In genomic region chr5:169745441-169746146, GRCh38 we compare ENCODE assay signal across 12 cellular contexts.
A peak's percentile ranks its signal among the peaks of the same experiment; 100 is the strongest.
DNase-seq lines count a peak whose midpoint lies in the region; ATAC-seq and TF ChIP-seq lines count a peak whose summit lies in the region.
"Had no signal": no experiment of that assay in that cellular context is flagged by ENCODE, and none has a peak within 500 bp of the region (broad histone marks: within the 10 kb centered on the region; RNA-seq: fewer than 3 reads in every experiment).

No MANE protein-coding gene starts in this region.

- peaks cover 42% of the 10 kb centered on the region for H3K4me1 ChIP-seq in osteoblast (ENCODE audit: insufficient read depth, low read length)

- H3K4me2 ChIP-seq in osteoblast (ENCODE audit: insufficient read depth, low read length) = peak overlapping the region; percentile 49
- H3K4me2 ChIP-seq: KMS-11 had no signal

- peak overlapping the region; percentile 62 for H2AFZ ChIP-seq in osteoblast (ENCODE audit: low read length)

- no peaks in the 10 kb centered on the region for H3K36me3 ChIP-seq in osteoblast (ENCODE audit: insufficient read depth, low read length)

- no peaks in the 10 kb centered on the region for H4K20me1 ChIP-seq in osteoblast (ENCODE audit: insufficient read depth, low read length)

- intact Hi-C loops in Calu3 (cut with micrococcal nuclease; ENCODE audit: unreplicated experiment) = no loop called here

- no peak for ATAC-seq in central memory CD8-positive, alpha-beta T cell (replicated peaks; ENCODE audit: extremely low read depth, poor library complexity, severe bottlenecking)
- ATAC-seq: naive thymus-derived CD4-positive, alpha-beta T cell had no signal

- H3K36me3 Mint-ChIP-seq in T-helper 1 cell treated with Interleukin-12 subunit alpha and Interleukin-12 subunit beta and Interleukin-4 antibody, amounts not matched to agents 30 μg/mL and 1 μg/mL, for 36 hours (ENCODE audit: low read depth) = peaks cover 50% of the 10 kb centered on the region
- H3K36me3 Mint-ChIP-seq in central memory CD8-positive, alpha-beta T cell (ENCODE audit: insufficient read depth) = peaks cover 48% of the 10 kb centered on the region
- no peaks in the 10 kb centered on the region for H3K36me3 Mint-ChIP-seq in Calu3 (ENCODE audit: insufficient read depth, unreplicated experiment)

- no peaks in the 10 kb centered on the region for H3K79me2 ChIP-seq in osteoblast (ENCODE audit: insufficient read depth, low read length)

- TF ChIP-seq CTCF in osteoblast (IDR thresholded peaks at IDR 0.05; ENCODE audit: extremely low read depth, low read depth, low read length) = no peak
- TF ChIP-seq CTCF in Calu3 (IDR thresholded peaks at IDR 0.05; ENCODE audit: unreplicated experiment) = no peak

- no peaks in the 10 kb centered on the region for H3K9me3 ChIP-seq in osteoblast (ENCODE audit: low read depth, low read length)

- no peaks in the 10 kb centered on the region for H3K9me3 Mint-ChIP-seq in T-helper 1 cell treated with Interleukin-12 subunit alpha and Interleukin-12 subunit beta and Interleukin-4 antibody, amounts not matched to agents 30 μg/mL and 1 μg/mL, for 36 hours
- no peaks in the 10 kb centered on the region for H3K9me3 Mint-ChIP-seq in central memory CD8-positive, alpha-beta T cell
- H3K9me3 Mint-ChIP-seq in Calu3 (ENCODE audit: low read depth, unreplicated experiment) = no peaks in the 10 kb centered on the region

- H3K4me1 Mint-ChIP-seq in T-helper 1 cell treated with Interleukin-12 subunit alpha and Interleukin-12 subunit beta and Interleukin-4 antibody, amounts not matched to agents 30 μg/mL and 1 μg/mL, for 36 hours (ENCODE audit: low read depth) = peaks cover 13% of the 10 kb centered on the region
- peaks cover 21% of the 10 kb centered on the region for H3K4me1 Mint-ChIP-seq in central memory CD8-positive, alpha-beta T cell
- no peaks in the 10 kb centered on the region for H3K4me1 Mint-ChIP-seq in Calu3 (ENCODE audit: low read depth, unreplicated experiment)

- BruUV-seq in Calu3 (replicated peaks; lab: Mats Ljungman, UMichigan) = no TSS peak

- CTCF ChIA-PET in Calu3 (lab: Charles Lee) = interaction anchor here (0.5 kb wide), 1 partner anchor 317 kb away, joined by 3 read pairs; no protein-coding TSS in a partner anchor

- DNase-seq in T-helper 1 cell (no peak), LHCN-M2 (ENCODE audit: low read depth) (peak; percentile 49), osteoblast (ENCODE audit: insufficient read length, low spot score, missing footprints) (peak; percentile 71), inferior parietal cortex (ENCODE audit: extremely low spot score) (no peak), Calu3 (no peak)
- no peak for DNase-seq in central memory CD8-positive, alpha-beta T cell (ENCODE audit: low spot score in 2 of 2)
- no peak for DNase-seq in stimulated activated CD4-positive, alpha-beta T cell treated with anti-CD3 and anti-CD28 coated beads, Interleukin-2, amount 100 ng/mL, for 48 hours
- DNase-seq: naive thymus-derived CD4-positive, alpha-beta T cell; NK-92 treated with Interleukin-12 subunit alpha and Interleukin-12 subunit beta, amount 100 ng/mL, for 24 hours; stimulated activated CD4-positive, alpha-beta T cell treated with anti-CD3 and anti-CD28 coated beads, Interleukin-2, amount 100 ng/mL, for 24 hours had no signal

- H3K4me3 Mint-ChIP-seq in T-helper 1 cell treated with Interleukin-12 subunit alpha and Interleukin-12 subunit beta and Interleukin-4 antibody, amounts not matched to agents 30 μg/mL and 1 μg/mL, for 36 hours = no peak overlapping the region
- no peak overlapping the region for H3K4me3 Mint-ChIP-seq in central memory CD8-positive, alpha-beta T cell
- no peak overlapping the region for H3K4me3 Mint-ChIP-seq in Calu3 (ENCODE audit: low read depth, unreplicated experiment)
- H3K4me3 Mint-ChIP-seq: naive thymus-derived CD4-positive, alpha-beta T cell had no signal

- H3K4me3 ChIP-seq in osteoblast (ENCODE audit: insufficient read depth, low read length) = no peak overlapping the region

- H3K27me3 Mint-ChIP-seq in T-helper 1 cell treated with Interleukin-12 subunit alpha and Interleukin-12 subunit beta and Interleukin-4 antibody, amounts not matched to agents 30 μg/mL and 1 μg/mL, for 36 hours (ENCODE audit: low read depth) = no peaks in the 10 kb centered on the region
- no peaks in the 10 kb centered on the region for H3K27me3 Mint-ChIP-seq in central memory CD8-positive, alpha-beta T cell
- peaks cover 65% of the 10 kb centered on the region for H3K27me3 Mint-ChIP-seq in Calu3 (ENCODE audit: unreplicated experiment)
- H3K27me3 Mint-ChIP-seq: naive thymus-derived CD4-positive, alpha-beta T cell had no signal

- peak overlapping the region; percentile 13 for H3K27ac Mint-ChIP-seq in T-helper 1 cell treated with Interleukin-12 subunit alpha and Interleukin-12 subunit beta and Interleukin-4 antibody, amounts not matched to agents 30 μg/mL and 1 μg/mL, for 36 hours
- peak overlapping the region; percentile 45 for H3K27ac Mint-ChIP-seq in central memory CD8-positive, alpha-beta T cell (ENCODE audit: low read depth)
- H3K27ac Mint-ChIP-seq in Calu3 (ENCODE audit: unreplicated experiment) = no peak overlapping the region

- H3K27me3 ChIP-seq in osteoblast (ENCODE audit: insufficient read depth, low read length) = no peaks in the 10 kb centered on the region

- H3K27ac ChIP-seq in osteoblast (ENCODE audit: low read depth, low read length) = peak overlapping the region; percentile 72
- H3K27ac ChIP-seq: KMS-11 had no signal

Comparison
In these comparisons a context has a peak if more than half of its experiments do, and no peak if none do; other contexts are left out.
1. DNase-seq: peak in LHCN-M2 (single experiment) and osteoblast (single experiment); none in T-helper 1 cell (0 of 5), central memory CD8-positive, alpha-beta T cell (0 of 2), stimulated activated CD4-positive, alpha-beta T cell treated with anti-CD3 and anti-CD28 coated beads, Interleukin-2, amount 100 ng/mL, for 48 hours (0 of 2), inferior parietal cortex (single experiment) and Calu3 (single experiment).